1 cellular context compared by ENCODE assay signal in genomic region chr4:107699466-107700206, GRCh38.
TF ChIP-seq lines count a peak whose summit lies in the region.

No MANE protein-coding gene starts in this region.

TF ChIP-seq in endothelial cell of umbilical vein, 7 proteins besides CTCF, POLR2A, EP300 and RAD21 (continued from another document):
- peak; percentile 64 for TF ChIP-seq JUN (IDR thresholded peaks at IDR 0.05; ENCODE audit: borderline replicate concordance, insufficient read depth, insufficient read length, low read depth)
- TF ChIP-seq, protein P1, sequence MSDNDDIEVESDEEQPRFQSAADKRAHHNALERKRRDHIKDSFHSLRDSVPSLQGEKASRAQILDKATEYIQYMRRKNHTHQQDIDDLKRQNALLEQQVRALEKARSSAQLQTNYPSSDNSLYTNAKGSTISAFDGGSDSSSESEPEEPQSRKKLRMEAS (IDR thresholded peaks at IDR 0.05; ENCODE audit: insufficient read depth, insufficient read length): no peak
